ENCODE assay signal across 1 cellular context in genomic region chr10:61836888-61837747, GRCh38.
A peak's percentile ranks its signal among the peaks of the same experiment; 100 is the strongest.
TF ChIP-seq lines count a peak whose summit lies in the region.

No MANE protein-coding gene starts in this region.

TF ChIP-seq in HCT116, 20 proteins besides CTCF, POLR2A, EP300 and RAD21 (continued from another document):
- no peak for TF ChIP-seq REST (IDR thresholded peaks at IDR 0.05; ENCODE audit: low read depth)
- peak; percentile 91 for TF ChIP-seq JUND (IDR thresholded peaks at IDR 0.05)
